ENCODE assay signal across 23 cellular contexts in the genomic region with DNA sequence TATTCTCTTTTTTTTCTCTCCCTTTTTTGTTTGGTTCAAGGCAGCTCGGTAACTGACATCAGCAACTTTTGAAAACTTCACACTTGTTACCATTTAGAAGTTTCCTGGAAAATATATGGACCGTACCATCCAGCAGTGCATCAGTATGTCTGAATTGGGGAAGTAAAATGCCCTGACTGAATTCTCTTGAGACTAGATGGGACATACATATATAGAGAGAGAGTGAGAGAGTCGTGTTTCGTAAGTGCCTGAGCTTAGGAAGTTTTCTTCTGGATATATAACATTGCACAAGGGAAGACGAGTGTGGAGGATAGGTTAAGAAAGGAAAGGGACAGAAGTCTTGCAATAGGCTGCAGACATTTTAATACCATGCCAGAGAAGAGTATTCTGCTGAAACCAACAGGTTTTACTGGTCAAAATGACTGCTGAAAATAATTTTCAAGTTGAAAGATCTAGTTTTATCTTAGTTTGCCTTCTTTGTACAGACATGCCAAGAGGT. TPM values are rescaled to one million over a fixed set of nuclear protein-coding genes. Genes with fewer than 3 reads are reported as not detected.
"Had no signal": no experiment of that assay in that cellular context is flagged by ENCODE, and none has a peak within 500 bp of the region (broad histone marks: within the 10 kb centered on the region; RNA-seq: fewer than 3 reads in every experiment).

No MANE protein-coding gene starts in this region.

- H3K36me3 ChIP-seq: neutrophil had no signal

- H3K27ac ChIP-seq: esophagus squamous epithelium, hepatocyte, neutrophil, pancreas, stomach, upper lobe of left lung, VCaP had no signal

- ATAC-seq: left colon; natural killer cell treated with Interleukin-12 subunit alpha and Interleukin-12 subunit beta and Interleukin-15 and Interleukin-18, amount 100 ng/mL, for 72 hours; pancreas; sciatic nerve; stimulated activated effector memory CD8-positive, alpha-beta T cell treated with anti-CD3 and anti-CD28 coated beads, Interleukin-12 subunit alpha, Interleukin-12 subunit beta, amount 100 ng/mL, for 72 hours had no signal

- DNase-seq: activated CD4-positive, alpha-beta T cell treated with anti-CD3 and anti-CD28 coated beads, Interleukin-2, amount 50 U/mL, for 1 hour; activated CD4-positive, CD25-positive, alpha-beta regulatory T cell treated with anti-CD3 and anti-CD28 coated beads, Interleukin-2, amount 50 U/mL, for 72 hours; activated gamma-delta T cell; effector memory CD4-positive, alpha-beta T cell; esophagus squamous epithelium; left colon; stimulated activated CD4-positive, alpha-beta T cell treated with anti-CD3 and anti-CD28 coated beads, Interleukin-4, amount 100 ng/mL, for 24 hours; stomach; T1000 had no signal

- H3K27me3 ChIP-seq: pancreas, upper lobe of left lung had no signal

- H3K4me1 ChIP-seq: esophagus squamous epithelium, pancreas, stomach, upper lobe of left lung had no signal

- H3K4me3 Mint-ChIP-seq: activated naive CD4-positive, alpha-beta T cell treated with anti-CD3 and anti-CD28 coated beads, Interleukin-2, amount 50 U/mL, for 24 hours; dendritic cell treated with granulocyte-macrophage colony-stimulating factor and Interleukin-4, amounts not matched to agents 40 ng/mL and 50 ng/mL, for 4 days; mesothelial cell of epicardium; natural killer cell treated with Interleukin-12 subunit alpha and Interleukin-12 subunit beta and Interleukin-15 and Interleukin-18, amount 100 ng/mL, for 72 hours; stimulated activated effector memory CD8-positive, alpha-beta T cell treated with anti-CD3 and anti-CD28 coated beads, Interleukin-12 subunit alpha, Interleukin-12 subunit beta, amount 100 ng/mL, for 72 hours had no signal

- H3K4me1 Mint-ChIP-seq: stimulated activated effector memory CD8-positive, alpha-beta T cell treated with anti-CD3 and anti-CD28 coated beads, Interleukin-12 subunit alpha, Interleukin-12 subunit beta, amount 100 ng/mL, for 72 hours had no signal

- H3K27ac Mint-ChIP-seq: activated naive CD4-positive, alpha-beta T cell treated with anti-CD3 and anti-CD28 coated beads, Interleukin-2, amount 50 U/mL, for 24 hours; dendritic cell treated with granulocyte-macrophage colony-stimulating factor and Interleukin-4, amounts not matched to agents 40 ng/mL and 50 ng/mL, for 4 days; mesothelial cell of epicardium; natural killer cell treated with Interleukin-12 subunit alpha and Interleukin-12 subunit beta and Interleukin-15 and Interleukin-18, amount 100 ng/mL, for 72 hours; stimulated activated effector memory CD8-positive, alpha-beta T cell treated with anti-CD3 and anti-CD28 coated beads, Interleukin-12 subunit alpha, Interleukin-12 subunit beta, amount 100 ng/mL, for 72 hours had no signal

- H3K4me3 ChIP-seq: esophagus squamous epithelium, hepatocyte, pancreas, stomach, upper lobe of left lung had no signal

- H3K9me3 Mint-ChIP-seq: activated naive CD4-positive, alpha-beta T cell treated with anti-CD3 and anti-CD28 coated beads, Interleukin-2, amount 50 U/mL, for 24 hours; dendritic cell treated with granulocyte-macrophage colony-stimulating factor and Interleukin-4, amounts not matched to agents 40 ng/mL and 50 ng/mL, for 4 days; mesothelial cell of epicardium; natural killer cell treated with Interleukin-12 subunit alpha and Interleukin-12 subunit beta and Interleukin-15 and Interleukin-18, amount 100 ng/mL, for 72 hours; stimulated activated effector memory CD8-positive, alpha-beta T cell treated with anti-CD3 and anti-CD28 coated beads, Interleukin-12 subunit alpha, Interleukin-12 subunit beta, amount 100 ng/mL, for 72 hours had no signal

- H3K9me3 ChIP-seq: esophagus squamous epithelium, neutrophil, pancreas, stomach, upper lobe of left lung had no signal

RNA-seq across cellular contexts. Expression of a gene that starts 10.6 kb away (rescaled TPM):
- total RNA-seq: activated CD8-positive, alpha-beta memory T cell treated with anti-CD3 and anti-CD28 coated beads for 36 hours; bronchial epithelial cell; lung microvascular endothelial cell had no signal
